In genomic region chr15:48602358-48603122, GRCh38 we compare ENCODE assay signal across 12 cellular contexts. TPM values are rescaled to one million over a fixed set of nuclear protein-coding genes. Genes with fewer than 3 reads are reported as not detected.
DNase-seq lines count a peak whose midpoint lies in the region; TF ChIP-seq lines count a peak whose summit lies in the region.
"Had no signal": no experiment of that assay in that cellular context is flagged by ENCODE, and none has a peak within 500 bp of the region (broad histone marks: within the 10 kb centered on the region; RNA-seq: fewer than 3 reads in every experiment).

No MANE protein-coding gene starts in this region.

- H2BK5ac ChIP-seq in neuronal stem cell (ENCODE audit: low read length) = no peak overlapping the region

- H3K4ac ChIP-seq in neuronal stem cell (ENCODE audit: low read length) = no peak overlapping the region

- H2BK12ac ChIP-seq in neuronal stem cell (ENCODE audit: low read length) = no peak overlapping the region

- no peak overlapping the region for H3K4me2 ChIP-seq in neuronal stem cell (ENCODE audit: insufficient read depth, low read length, poor library complexity, severe bottlenecking)
- H3K4me2 ChIP-seq: BLaER1 treated with 17β-estradiol and CSF1 and Interleukin-3, amounts not matched to agents 10 nM and 100 nM had no signal

- H3K27ac ChIP-seq in SJSA1 (peak overlapping the region; percentile 86), neuronal stem cell (replicated peaks; ENCODE audit: low read length) (no peak overlapping the region)
- H3K27ac ChIP-seq: BLaER1 treated with 17β-estradiol and CSF1 and Interleukin-3, amounts not matched to agents 10 nM and 100 nM had no signal

- H3K36me3 ChIP-seq in SJSA1 = peaks cover 84% of the 10 kb centered on the region
- peaks cover 4% of the 10 kb centered on the region in 2 donors for H3K36me3 ChIP-seq in neuronal stem cell (replicated peaks in 1 of 2; ENCODE audit: control insufficient read depth in 2 of 2, insufficient read depth in 2 of 2, low read length in 2 of 2)
- H3K36me3 ChIP-seq: BLaER1 treated with 17β-estradiol and CSF1 and Interleukin-3, amounts not matched to agents 10 nM and 100 nM had no signal

- no peak overlapping the region for H3K18ac ChIP-seq in neuronal stem cell (ENCODE audit: low read length)

- H3K9me3 ChIP-seq in SJSA1 (replicated peaks) (no peaks in the 10 kb centered on the region), neuronal stem cell (replicated peaks in 1 of 2; ENCODE audit: control insufficient read depth in 2 of 2, insufficient read depth in 1 of 2, low read depth in 1 of 2, low read length in 2 of 2) (peaks cover 0 to 2% of the 10 kb centered on the region in 2 donors)
- H3K9me3 ChIP-seq: BLaER1 treated with 17β-estradiol and CSF1 and Interleukin-3, amounts not matched to agents 10 nM and 100 nM had no signal

- H2BK120ac ChIP-seq in neuronal stem cell (ENCODE audit: low read depth, low read length) = no peak overlapping the region

- no peak overlapping the region for H2BK15ac ChIP-seq in neuronal stem cell (ENCODE audit: low read length)

- H3K23ac ChIP-seq in neuronal stem cell (ENCODE audit: low read depth, low read length, poor library complexity) = no peak overlapping the region

- H3K9ac ChIP-seq in neuronal stem cell (ENCODE audit: low read depth, low read length, poor library complexity) = no peak overlapping the region
- H3K9ac ChIP-seq: BLaER1 treated with 17β-estradiol and CSF1 and Interleukin-3, amounts not matched to agents 10 nM and 100 nM had no signal

- H2AK5ac ChIP-seq in neuronal stem cell (ENCODE audit: low read depth, low read length) = no peak overlapping the region

- H3K4me3 ChIP-seq in SJSA1 = no peak overlapping the region
- peak overlapping the region; percentile 37 for H3K4me3 ChIP-seq in fibroblast of pulmonary artery (replicated peaks; ENCODE audit: low read depth, low read length)
- no peak overlapping the region for H3K4me3 ChIP-seq in neuronal stem cell (ENCODE audit: low read length in 2 of 2)
- H3K4me3 ChIP-seq: BLaER1 treated with 17β-estradiol and CSF1 and Interleukin-3, amounts not matched to agents 10 nM and 100 nM had no signal

- WGBS in neuronal stem cell (ENCODE audit: extremely low coverage in 2 of 2, insufficient read length in 2 of 2, insufficient replicate concordance in 1 of 2), 2 donors = no CpG with 5 or more reads among the region's 4 CpGs

- H4K91ac ChIP-seq in neuronal stem cell (ENCODE audit: low read depth, low read length, poor library complexity) = no peak overlapping the region

- H3K27me3 ChIP-seq in SJSA1 (replicated peaks) (no peaks in the 10 kb centered on the region), neuronal stem cell (ENCODE audit: control insufficient read depth in 3 of 3, insufficient read depth in 3 of 3, low read depth in 1 of 3, low read length in 3 of 3) (peaks cover 0 to 1% (median 0%) of the 10 kb centered on the region in 3 experiments)
- H3K27me3 ChIP-seq: BLaER1 treated with 17β-estradiol and CSF1 and Interleukin-3, amounts not matched to agents 10 nM and 100 nM had no signal

- H4K8ac ChIP-seq in neuronal stem cell (ENCODE audit: low read depth, low read length) = no peak overlapping the region

- no peak for TF ChIP-seq CTCF in fibroblast of pulmonary artery (IDR thresholded peaks at IDR 0.05; ENCODE audit: low read length, missing control alignments)

- peak overlapping the region; percentile 46 for H2AFZ ChIP-seq in neuronal stem cell (ENCODE audit: low read length)

- no peak overlapping the region for H3K14ac ChIP-seq in neuronal stem cell (ENCODE audit: low read length)

- H3K79me1 ChIP-seq in neuronal stem cell (ENCODE audit: low read depth, low read length) = no peaks in the 10 kb centered on the region

- DNase-seq in COLO829 (ENCODE audit: low spot score) = peak; percentile 42
- peak in 1 of 2 experiments; percentile 62 for DNase-seq in SJSA1 (ENCODE audit: low read depth in 1 of 2, low spot score in 2 of 2)
- peak; percentile 89 for DNase-seq in fibroblast of pulmonary artery (ENCODE audit: low read depth)
- DNase-seq in neuronal stem cell (ENCODE audit: low spot score) = no peak
- DNase-seq in SK-N-DZ (ENCODE audit: low spot score) = no peak
- no peak for DNase-seq in GDM1 (lab: John Stamatoyannopoulos, UW)
- no peak for DNase-seq in COR-L47 (lab: John Stamatoyannopoulos, UW)
- no peak for DNase-seq in NCI-H446 treated with DMSO at 0.1 percent for 48 hours (lab: John Stamatoyannopoulos, UW)
- DNase-seq: left colon; NCI-H2029 treated with DMSO at 0.1 percent for 48 hours; stimulated activated CD4-positive, alpha-beta T cell treated with anti-CD3 and anti-CD28 coated beads, Interleukin-2, amount 100 ng/mL, for 48 hours had no signal

- H3K4me1 ChIP-seq in SJSA1 (replicated peaks) (peaks cover 35% of the 10 kb centered on the region), neuronal stem cell (ENCODE audit: control insufficient read depth in 2 of 2, insufficient read depth in 1 of 2, low read depth in 1 of 2, low read length in 2 of 2) (peaks cover 2 to 8% of the 10 kb centered on the region in 2 donors)

RNA-seq across cellular contexts. Expression of gene FBN1, which starts 43.0 kb away (rescaled TPM):
- 352 and 372 TPM in 2 replicates for total RNA-seq in SJSA1 (2014; rRNA removed; shearing (Covaris generic))
- polyA plus RNA-seq in neuronal stem cell (2013, experiment 1 of 2) = 10.4 TPM
- 10.1 TPM for polyA plus RNA-seq in neuronal stem cell (2013, experiment 2 of 2)
- polyA plus RNA-seq in SK-N-DZ (2014; cell fraction: cytosol; rRNA removed) = 8.9 and 11.2 TPM in 2 replicates
- 8.1 and 14.6 TPM in 2 replicates for polyA plus RNA-seq in SK-N-DZ (2014; cell fraction: nucleus; rRNA removed)

Comparison
In these comparisons a context has a peak if more than half of its experiments do, and no peak if none do; other contexts are left out.
1. DNase-seq: peak in COLO829 (single experiment) and fibroblast of pulmonary artery (single experiment); none in neuronal stem cell (single experiment), SK-N-DZ (single experiment), GDM1 (single experiment), COR-L47 (single experiment) and NCI-H446 treated with DMSO at 0.1 percent for 48 hours (single experiment).